ENCODE assay signal across 10 cellular contexts in genomic region chr11:128841461-128842072, GRCh38.
DNase-seq lines count a peak whose midpoint lies in the region; ATAC-seq and TF ChIP-seq lines count a peak whose summit lies in the region.
"Had no signal": no experiment of that assay in that cellular context is flagged by ENCODE, and none has a peak within 500 bp of the region (broad histone marks: within the 10 kb centered on the region; RNA-seq: fewer than 3 reads in every experiment).

No MANE protein-coding gene starts in this region.

- H3K27ac Mint-ChIP-seq in activated naive CD8-positive, alpha-beta T cell treated with anti-CD3 and anti-CD28 coated beads, Interleukin-2, amount 50 U/mL, for 24 hours, result peak overlapping the region; percentile 67

- H3K27me3 Mint-ChIP-seq in activated naive CD8-positive, alpha-beta T cell treated with anti-CD3 and anti-CD28 coated beads, Interleukin-2, amount 50 U/mL, for 24 hours, result no peaks in the 10 kb centered on the region

- peak; percentile 53 for ATAC-seq in GM19455 (IDR thresholded peaks at IDR 0.05; ENCODE audit: unreplicated experiment)
- ATAC-seq in HG03103 (IDR thresholded peaks at IDR 0.05; ENCODE audit: low read depth, unreplicated experiment), result peak; percentile 54
- no peak for ATAC-seq in activated naive CD8-positive, alpha-beta T cell treated with anti-CD3 and anti-CD28 coated beads, Interleukin-2, amount 50 U/mL, for 24 hours
- ATAC-seq in HG03095 (IDR thresholded peaks at IDR 0.05; ENCODE audit: unreplicated experiment), result no peak

- peak overlapping the region; percentile 10 for H3K4me3 Mint-ChIP-seq in activated naive CD8-positive, alpha-beta T cell treated with anti-CD3 and anti-CD28 coated beads, Interleukin-2, amount 50 U/mL, for 24 hours

- no peaks in the 10 kb centered on the region for H3K9me3 Mint-ChIP-seq in activated naive CD8-positive, alpha-beta T cell treated with anti-CD3 and anti-CD28 coated beads, Interleukin-2, amount 50 U/mL, for 24 hours

- H3K4me1 Mint-ChIP-seq in activated naive CD8-positive, alpha-beta T cell treated with anti-CD3 and anti-CD28 coated beads, Interleukin-2, amount 50 U/mL, for 24 hours, result peaks cover 71% of the 10 kb centered on the region

- H3K4me3 ChIP-seq in GM12865 (ENCODE audit: low read depth, low read length), result no peak overlapping the region
- H3K4me3 ChIP-seq: breast epithelium, testis had no signal

- DNase-seq in GM12865 (ENCODE audit: low read depth) (peak; percentile 73), NCI-H69 (lab: John Stamatoyannopoulos, UW) (no peak), GM03348 (ENCODE audit: low spot score) (no peak), SHP77 (lab: John Stamatoyannopoulos, UW) (no peak)
- no peak for DNase-seq in activated naive CD8-positive, alpha-beta T cell treated with anti-CD3 and anti-CD28 coated beads, Interleukin-2, amount 50 U/mL, for 24 hours
- DNase-seq: testis had no signal

- no peak for TF ChIP-seq CTCF in GM12865 (IDR thresholded peaks at IDR 0.05; ENCODE audit: insufficient read depth, low read depth, low read length, missing control alignments)

- H3K36me3 Mint-ChIP-seq in activated naive CD8-positive, alpha-beta T cell treated with anti-CD3 and anti-CD28 coated beads, Interleukin-2, amount 50 U/mL, for 24 hours (ENCODE audit: low read depth), result no peaks in the 10 kb centered on the region

Comparison
In these comparisons a context has a peak if more than half of its experiments do, and no peak if none do; other contexts are left out.
1. ATAC-seq: peak in GM19455 (single experiment) and HG03103 (single experiment); none in activated naive CD8-positive, alpha-beta T cell treated with anti-CD3 and anti-CD28 coated beads, Interleukin-2, amount 50 U/mL, for 24 hours (single experiment) and HG03095 (single experiment).